In genomic region chr12:6507102-6507998, GRCh38 we compare ENCODE assay signal across 14 cellular contexts. TPM values are rescaled to one million over a fixed set of nuclear protein-coding genes. Genes with fewer than 3 reads are reported as not detected.
A peak's percentile ranks its signal among the peaks of the same experiment; 100 is the strongest.
DNase-seq lines count a peak whose midpoint lies in the region; ATAC-seq, FAIRE-seq and TF ChIP-seq lines count a peak whose summit lies in the region.
"Had no signal": no experiment of that assay in that cellular context is flagged by ENCODE, and none has a peak within 500 bp of the region (broad histone marks: within the 10 kb centered on the region; RNA-seq: fewer than 3 reads in every experiment).

No MANE protein-coding gene starts in this region.

- DNase-seq in A673 (ENCODE audit: low spot score) (no peak), cardiac fibroblast (ENCODE audit: low read depth in 2 of 2) (peak; percentile 19 to 49), keratinocyte (ENCODE audit: low read depth, low spot score) (no peak), vagina (ENCODE audit: extremely low spot score in 2 of 2) (no peak), NCI-H226 (no peak), NCI-H1417 treated with DMSO at 0.1 percent for 48 hours (lab: John Stamatoyannopoulos, UW) (no peak)
- DNase-seq: activated B cell treated with CpG ODN at 0.5 μM for 24 hours; activated T-cell treated with anti-CD3 and anti-CD28 coated beads, Interleukin-2, amount 50 U/mL, for 48 hours; glutamatergic neuron; sigmoid colon; transverse colon had no signal

- FAIRE-seq in keratinocyte (lab: Jason Lieb, UNC), result no peak

- H2AFZ ChIP-seq in keratinocyte (ENCODE audit: control insufficient read depth, low read length), result peak overlapping the region; percentile 57

- H3K27ac ChIP-seq in A673 (ENCODE audit: low read depth, low read length, poor library complexity, severe bottlenecking) (peak overlapping the region; percentile 52), keratinocyte (ENCODE audit: control insufficient read depth, insufficient read depth, low read length) (peak overlapping the region; percentile 39), vagina (no peak overlapping the region)
- H3K27ac ChIP-seq: BLaER1, transverse colon had no signal

- H4K20me1 ChIP-seq in keratinocyte (ENCODE audit: control insufficient read depth, extremely low read depth, insufficient read depth, low read length), result no peaks in the 10 kb centered on the region

- intact Hi-C loops in A673 (cut with micrococcal nuclease; ENCODE audit: unreplicated experiment) (no loop called here), vagina (cut with DNase I) (no loop called here)

- H3K79me2 ChIP-seq in keratinocyte (ENCODE audit: control insufficient read depth, insufficient read depth, low read length), result peaks cover 28% of the 10 kb centered on the region

- peak overlapping the region; percentile 71 for H3K4me2 ChIP-seq in keratinocyte (ENCODE audit: control insufficient read depth, extremely low read depth, insufficient read depth, low read depth, low read length)
- H3K4me2 ChIP-seq: BLaER1 had no signal

- H3K4me3 ChIP-seq in A673 (ENCODE audit: low read depth, low read length, poor library complexity, severe bottlenecking) (no peak overlapping the region), cardiac fibroblast (replicated peaks in 1 of 2; ENCODE audit: low read depth in 2 of 2, low read length in 2 of 2) (no peak overlapping the region), keratinocyte (ENCODE audit: control insufficient read depth in 2 of 3, extremely low read depth in 1 of 3, insufficient read depth in 2 of 3, low read depth in 1 of 3, low read length in 3 of 3) (peak overlapping the region in 2 of 3 experiments; percentile 27 to 35), vagina (no peak overlapping the region)
- H3K4me3 ChIP-seq: BLaER1, sigmoid colon, transverse colon had no signal

- H3K36me3 ChIP-seq in A673 (ENCODE audit: insufficient read depth, low read length, poor library complexity, severe bottlenecking) (peaks cover 47% of the 10 kb centered on the region), keratinocyte (ENCODE audit: control insufficient read depth in 2 of 2, extremely low read depth in 1 of 2, insufficient read depth in 2 of 2, low read length in 2 of 2) (peaks cover 7 to 19% of the 10 kb centered on the region in 2 experiments), vagina (peaks cover 0 to 10% of the 10 kb centered on the region in 2 donors)

- ATAC-seq in HG03280 (IDR thresholded peaks at IDR 0.05; ENCODE audit: unreplicated experiment), result no peak

- no peak for TF ChIP-seq CTCF in A673 (conservative IDR thresholded peaks at IDR 0.05; ENCODE audit: low read depth, low read length)
- TF ChIP-seq CTCF in cardiac fibroblast (IDR thresholded peaks at IDR 0.05; ENCODE audit: low read depth, low read length), result no peak
- no peak for TF ChIP-seq CTCF in keratinocyte (optimal IDR thresholded peaks at IDR 0.05 in 1 of 3, IDR thresholded peaks at IDR 0.05 in 1 of 3, conservative IDR thresholded peaks at IDR 0.05 in 1 of 3; ENCODE audit: extremely low read depth in 1 of 3, insufficient read depth in 2 of 3, low read length in 3 of 3)
- no peak for TF ChIP-seq CTCF in vagina (IDR thresholded peaks at IDR 0.05)

- BruUV-seq in A673 (replicated peaks; lab: Mats Ljungman, UMichigan), result no TSS peak

- no peak for TF ChIP-seq POLR2A in vagina (IDR thresholded peaks at IDR 0.05)

- dilution Hi-C loops in keratinocyte (cut with MboI; ENCODE audit: extremely low pct_ligation_motif_present, low sequenced_read_pairs), result no loop called here

- POLR2A ChIA-PET in A673 (lab: Charles Lee; ENCODE audit: low non-redundant PET), result no interaction called here

- 0 out of 2 replicates have a peak, but pooled peaks have one; percentile 13 for TF ChIP-seq EP300 in Ishikawa (IDR thresholded peaks at IDR 0.05; ENCODE audit: borderline replicate concordance)

- no peaks in the 10 kb centered on the region for H3K9me3 ChIP-seq in A673 (ENCODE audit: low read depth, low read length, poor library complexity, severe bottlenecking)
- H3K9me3 ChIP-seq in keratinocyte (ENCODE audit: control insufficient read depth, low read depth, low read length), result no peaks in the 10 kb centered on the region
- no peaks in the 10 kb centered on the region for H3K9me3 ChIP-seq in vagina
- H3K9me3 ChIP-seq: BLaER1, sigmoid colon, transverse colon had no signal

- peaks cover 5% of the 10 kb centered on the region for H3K4me1 ChIP-seq in A673 (ENCODE audit: insufficient read depth, low read length, poor library complexity, severe bottlenecking)
- peaks cover 10% of the 10 kb centered on the region for H3K4me1 ChIP-seq in keratinocyte (ENCODE audit: control insufficient read depth, extremely low read depth, insufficient read depth, low read length)
- H3K4me1 ChIP-seq in vagina, result no peaks in the 10 kb centered on the region
- H3K4me1 ChIP-seq: BLaER1, transverse colon had no signal

- CTCF ChIA-PET in A673 (lab: Charles Lee), result no interaction called here

- no peak for TF ChIP-seq RAD21 in Ishikawa (IDR thresholded peaks at IDR 0.05; ENCODE audit: low read depth)

- no peaks in the 10 kb centered on the region for H3K9me1 ChIP-seq in keratinocyte (ENCODE audit: control insufficient read depth, extremely low read depth, insufficient read depth, low read length)

- no peaks in the 10 kb centered on the region for H3K27me3 ChIP-seq in A673 (replicated peaks; ENCODE audit: insufficient read depth, low read depth, low read length, poor library complexity)
- H3K27me3 ChIP-seq in keratinocyte (ENCODE audit: control insufficient read depth, extremely low read depth, insufficient read depth, low read length), result no peaks in the 10 kb centered on the region
- H3K27me3 ChIP-seq in vagina, result no peaks in the 10 kb centered on the region
- H3K27me3 ChIP-seq: BLaER1, sigmoid colon, transverse colon had no signal

- H3K9ac ChIP-seq in keratinocyte (ENCODE audit: control insufficient read depth, extremely low read depth, insufficient read depth, low read length), result peak overlapping the region; percentile 47
- H3K9ac ChIP-seq: BLaER1 had no signal

TF ChIP-seq in Ishikawa, 13 proteins besides CTCF, POLR2A, EP300 and RAD21:
- TF ChIP-seq CEBPB (IDR thresholded peaks at IDR 0.05) (peak; percentile 39; the same call in 1 of the 2 replicates), EGR1 (IDR thresholded peaks at IDR 0.05) (no peak)

RNA-seq across cellular contexts. Expression of gene NCAPD2, which starts 13.4 kb away (rescaled TPM):
- 125 and 128 TPM in 2 replicates for total RNA-seq in A673 (2021)
- polyA plus RNA-seq in keratinocyte, result 12.3 to 34.6 TPM (median 33.7 TPM) in 3 replicates
- 10.5 TPM for polyA plus RNA-seq in keratinocyte (2011; ENCODE audit: low read depth)
- 12.0 and 14.9 TPM in 2 replicates for polyA plus RNA-seq in keratinocyte (2011; cell fraction: cytosol; rRNA removed)
- 17.8 and 18.1 TPM in 2 replicates for polyA plus RNA-seq in keratinocyte (2011; cell fraction: nucleus; rRNA removed)
- polyA plus RNA-seq in keratinocyte (2012; ENCODE audit: low replicate concordance), result 6.2 and 29.3 TPM in 2 replicates
- polyA minus RNA-seq in keratinocyte, result 18.2 to 60.7 TPM (median 52.1 TPM) in 3 replicates
- 25.1 TPM for polyA minus RNA-seq in keratinocyte (2011; cell fraction: cytosol; rRNA and poly(A)+ RNA removed)
- 17.0 and 26.1 TPM in 2 replicates for polyA minus RNA-seq in keratinocyte (2011; cell fraction: nucleus; rRNA and poly(A)+ RNA removed)
- 25.5 TPM for total RNA-seq in vagina

RNA-seq across cellular contexts. Expression of gene MRPL51, which starts 14.3 kb away (rescaled TPM):
- total RNA-seq in A673 (2021), result 378 and 401 TPM in 2 replicates
- polyA plus RNA-seq in keratinocyte, result 76.5 to 184 TPM (median 130 TPM) in 3 replicates
- polyA plus RNA-seq in keratinocyte (2011; ENCODE audit: low read depth), result 76.9 TPM
- 155 and 198 TPM in 2 replicates for polyA plus RNA-seq in keratinocyte (2011; cell fraction: cytosol; rRNA removed)
- 60.2 and 69.9 TPM in 2 replicates for polyA plus RNA-seq in keratinocyte (2011; cell fraction: nucleus; rRNA removed)
- 163 and 213 TPM in 2 replicates for polyA plus RNA-seq in keratinocyte (2012; ENCODE audit: low replicate concordance)
- 8.3 to 26.0 TPM (median 23.7 TPM) in 3 replicates for polyA minus RNA-seq in keratinocyte
- 31.7 TPM for polyA minus RNA-seq in keratinocyte (2011; cell fraction: cytosol; rRNA and poly(A)+ RNA removed)
- 7.3 and 7.8 TPM in 2 replicates for polyA minus RNA-seq in keratinocyte (2011; cell fraction: nucleus; rRNA and poly(A)+ RNA removed)
- 23.1 TPM for total RNA-seq in vagina

RNA-seq across cellular contexts. Expression of gene GAPDH, which starts 27.0 kb away (rescaled TPM):
- total RNA-seq in A673 (2021), result 5,579 and 5,657 TPM in 2 replicates
- 8,390 to 11,361 TPM (median 8,495 TPM) in 3 replicates for polyA plus RNA-seq in keratinocyte
- polyA plus RNA-seq in keratinocyte (2011; ENCODE audit: low read depth), result 464 TPM
- 9,909 and 15,796 TPM in 2 replicates for polyA plus RNA-seq in keratinocyte (2011; cell fraction: cytosol; rRNA removed)
- 2,407 and 3,190 TPM in 2 replicates for polyA plus RNA-seq in keratinocyte (2011; cell fraction: nucleus; rRNA removed)
- polyA plus RNA-seq in keratinocyte (2012; ENCODE audit: low replicate concordance), result 2,657 and 5,888 TPM in 2 replicates
- polyA minus RNA-seq in keratinocyte, result 9,189 to 16,538 TPM (median 11,739 TPM) in 3 replicates
- 9,400 TPM for polyA minus RNA-seq in keratinocyte (2011; cell fraction: cytosol; rRNA and poly(A)+ RNA removed)
- 1,390 and 1,424 TPM in 2 replicates for polyA minus RNA-seq in keratinocyte (2011; cell fraction: nucleus; rRNA and poly(A)+ RNA removed)
- 2,297 TPM for total RNA-seq in vagina

RNA-seq across cellular contexts. Expression of gene VAMP1, which starts 36.9 kb away (rescaled TPM):
- 10.0 and 10.9 TPM in 2 replicates for total RNA-seq in A673 (2021)
- 5.3 to 7.8 TPM (median 6.7 TPM) in 3 replicates for polyA plus RNA-seq in keratinocyte
- polyA plus RNA-seq in keratinocyte (2011; ENCODE audit: low read depth), result 0.42 TPM
- polyA plus RNA-seq in keratinocyte (2011; cell fraction: cytosol; rRNA removed), result 5.4 and 8.0 TPM in 2 replicates
- 22.3 and 24.4 TPM in 2 replicates for polyA plus RNA-seq in keratinocyte (2011; cell fraction: nucleus; rRNA removed)
- polyA plus RNA-seq in keratinocyte (2012; ENCODE audit: low replicate concordance), result 2.3 and 3.8 TPM in 2 replicates
- 4.9 to 6.2 TPM (median 5.9 TPM) in 3 replicates for polyA minus RNA-seq in keratinocyte
- 0.58 TPM for polyA minus RNA-seq in keratinocyte (2011; cell fraction: cytosol; rRNA and poly(A)+ RNA removed)
- polyA minus RNA-seq in keratinocyte (2011; cell fraction: nucleus; rRNA and poly(A)+ RNA removed), result 3.0 and 7.9 TPM in 2 replicates
- total RNA-seq in vagina, result 12.5 TPM

RNA-seq across cellular contexts. Expression of gene IFFO1, which starts 48.5 kb away (rescaled TPM):
- total RNA-seq in A673 (2021) (16.0 and 16.9 TPM in 2 replicates), vagina (21.1 TPM)
- 0.67 to 1.0 TPM (median 0.75 TPM) in 3 replicates for polyA plus RNA-seq in keratinocyte
- 0.12 TPM for polyA plus RNA-seq in keratinocyte (2011; ENCODE audit: low read depth)
- 0.28 and 0.70 TPM in 2 replicates for polyA plus RNA-seq in keratinocyte (2011; cell fraction: cytosol; rRNA removed)
- 1.0 and 1.3 TPM in 2 replicates for polyA plus RNA-seq in keratinocyte (2011; cell fraction: nucleus; rRNA removed)
- polyA plus RNA-seq in keratinocyte (2012; ENCODE audit: low replicate concordance), result 0.24 and 0.58 TPM in 2 replicates
- 0.30 to 0.80 TPM (median 0.53 TPM) in 3 replicates for polyA minus RNA-seq in keratinocyte
- not detected for polyA minus RNA-seq in keratinocyte (2011; cell fraction: cytosol; rRNA and poly(A)+ RNA removed)
- polyA minus RNA-seq in keratinocyte (2011; cell fraction: nucleus; rRNA and poly(A)+ RNA removed), result 0.62 and 0.84 TPM in 2 replicates

Comparison
In these comparisons a context has a peak if more than half of its experiments do, and no peak if none do; other contexts are left out.
1. DNase-seq: peak in cardiac fibroblast (2 of 2); none in A673 (single experiment), keratinocyte (single experiment), vagina (0 of 2), NCI-H226 (single experiment) and NCI-H1417 treated with DMSO at 0.1 percent for 48 hours (single experiment).
2. H3K4me3 ChIP-seq: peak in keratinocyte (2 of 3); none in A673 (single experiment), cardiac fibroblast (0 of 2) and vagina (0 of 2).
3. RNA of gene MRPL51, which starts 14.3 kb away (total RNA-seq): 378 to 401 TPM in A673; 23.1 TPM in vagina (single experiment); every median in the first group is over 10 times any median in the second.